ENCODE assay signal across 1 cellular context in genomic region chr7:157138424-157139141, GRCh38.
TF ChIP-seq lines count a peak whose summit lies in the region.

UBE3C (plus strand) TSS chr7:157138926; CDS start chr7:157139273, 347 bp downstream.

TF ChIP-seq in HepG2, 621 proteins besides CTCF, POLR2A, EP300 and RAD21 (continued from another document and continues in another):
- TF ChIP-seq ZNF407 (CRISPR knock-in tag; IDR thresholded peaks at IDR 0.05; ENCODE audit: not compliant biosample characterization), result no peak
- TF ChIP-seq ZNF776 (CRISPR knock-in tag; IDR thresholded peaks at IDR 0.05), result no peak; the same call in 1 of the 2 replicates
- no peak for TF ChIP-seq FOXP1 (IDR thresholded peaks at IDR 0.05)
- no peak for TF ChIP-seq FOXP1 (CRISPR knock-in tag; IDR thresholded peaks at IDR 0.05)
- no peak for TF ChIP-seq CSRNP2 (CRISPR knock-in tag; conservative IDR thresholded peaks at IDR 0.05; ENCODE audit: low read depth)
- no peak for TF ChIP-seq CEBPG (CRISPR knock-in tag; IDR thresholded peaks at IDR 0.05)
- TF ChIP-seq ZBTB1 (CRISPR knock-in tag; IDR thresholded peaks at IDR 0.05; ENCODE audit: borderline replicate concordance), result no peak
- no peak; the same call in 1 of the 2 replicates for TF ChIP-seq SKIL (CRISPR knock-in tag; IDR thresholded peaks at IDR 0.05; ENCODE audit: borderline replicate concordance)
- TF ChIP-seq GATA4 (IDR thresholded peaks at IDR 0.05; ENCODE audit: borderline replicate concordance, low read depth), result no peak
- TF ChIP-seq GATAD1 (CRISPR knock-in tag; IDR thresholded peaks at IDR 0.05), result 0 out of 2 replicates have a peak, but pooled peaks have one; percentile 23
- TF ChIP-seq ZNF317 (CRISPR knock-in tag; IDR thresholded peaks at IDR 0.05), result no peak
- no peak for TF ChIP-seq MZF1 (CRISPR knock-in tag; IDR thresholded peaks at IDR 0.05; ENCODE audit: borderline replicate concordance)
- no peak for TF ChIP-seq ZNF790 (CRISPR knock-in tag; IDR thresholded peaks at IDR 0.05; ENCODE audit: borderline replicate concordance)
- no peak; the same call in 1 of the 2 replicates for TF ChIP-seq BRD4 (CRISPR knock-in tag; IDR thresholded peaks at IDR 0.05)
- TF ChIP-seq FOXK1 (CRISPR knock-in tag; IDR thresholded peaks at IDR 0.05; ENCODE audit: borderline replicate concordance, low read depth), result 0 out of 2 replicates have a peak, but pooled peaks have one; percentile 61
- no peak for TF ChIP-seq ZNF224 (CRISPR knock-in tag; IDR thresholded peaks at IDR 0.05)
- no peak for TF ChIP-seq ZNF761 (CRISPR knock-in tag; conservative IDR thresholded peaks at IDR 0.05)
- TF ChIP-seq SKI (IDR thresholded peaks at IDR 0.05; ENCODE audit: partially characterized antibody), result no peak
- TF ChIP-seq TAF15 (IDR thresholded peaks at IDR 0.05; ENCODE audit: low read depth, low read length, poor library complexity, severe bottlenecking), result no peak
- no peak for TF ChIP-seq KLF9 (CRISPR knock-in tag; IDR thresholded peaks at IDR 0.05; ENCODE audit: low read depth)
- TF ChIP-seq DNMT1 (CRISPR knock-in tag; IDR thresholded peaks at IDR 0.05), result no peak; the same call in 1 of the 2 replicates
- no peak; the same call in 1 of the 2 replicates for TF ChIP-seq KLF12 (CRISPR knock-in tag; IDR thresholded peaks at IDR 0.05; ENCODE audit: borderline replicate concordance)
- no peak for TF ChIP-seq ZNF883 (CRISPR knock-in tag; IDR thresholded peaks at IDR 0.05; ENCODE audit: not compliant biosample characterization)
- TF ChIP-seq TCF7 (IDR thresholded peaks at IDR 0.05; ENCODE audit: low read depth), result no peak
- peak; percentile 43; the same call in 1 of the 2 replicates for TF ChIP-seq NR2C2 (CRISPR knock-in tag; IDR thresholded peaks at IDR 0.05; ENCODE audit: borderline replicate concordance)
- TF ChIP-seq CENPBD1 (CRISPR knock-in tag; IDR thresholded peaks at IDR 0.05; ENCODE audit: borderline replicate concordance, low read depth), result no peak; the same call in 1 of the 2 replicates
- TF ChIP-seq ATF7 (IDR thresholded peaks at IDR 0.05), result no peak
- no peak; the same call in 1 of the 2 replicates for TF ChIP-seq ATF7 (CRISPR knock-in tag; IDR thresholded peaks at IDR 0.05)
- TF ChIP-seq FOXC1 (CRISPR knock-in tag; IDR thresholded peaks at IDR 0.05; ENCODE audit: borderline replicate concordance), result peak; percentile 81; the same call in 1 of the 2 replicates
- peak; percentile 78; the same call in 1 of the 2 replicates for TF ChIP-seq YEATS4 (CRISPR knock-in tag; IDR thresholded peaks at IDR 0.05; ENCODE audit: borderline replicate concordance)
- TF ChIP-seq XBP1 (CRISPR knock-in tag; IDR thresholded peaks at IDR 0.05), result no peak
- no peak for TF ChIP-seq ATRX (CRISPR knock-in tag; IDR thresholded peaks at IDR 0.05; ENCODE audit: borderline replicate concordance)
- TF ChIP-seq ZNF207 (IDR thresholded peaks at IDR 0.05; ENCODE audit: borderline replicate concordance), result no peak
- TF ChIP-seq GMEB2 (CRISPR knock-in tag; IDR thresholded peaks at IDR 0.05; ENCODE audit: low read depth), result peak; percentile 99
- no peak for TF ChIP-seq ZBTB7B (CRISPR knock-in tag; IDR thresholded peaks at IDR 0.05)
- no peak for TF ChIP-seq MLX (CRISPR knock-in tag; IDR thresholded peaks at IDR 0.05)
- no peak for TF ChIP-seq PHB2 (IDR thresholded peaks at IDR 0.05; ENCODE audit: partially characterized antibody)
- TF ChIP-seq ZNF350 (CRISPR knock-in tag; IDR thresholded peaks at IDR 0.05; ENCODE audit: borderline replicate concordance, low read depth), result no peak
- TF ChIP-seq FOXJ3 (CRISPR knock-in tag; IDR thresholded peaks at IDR 0.05; ENCODE audit: borderline replicate concordance), result no peak
- TF ChIP-seq RELA (CRISPR knock-in tag; IDR thresholded peaks at IDR 0.05), result no peak
- no peak; the same call in 1 of the 2 replicates for TF ChIP-seq ZNF746 (CRISPR knock-in tag; IDR thresholded peaks at IDR 0.05)
- TF ChIP-seq IKZF4 (CRISPR knock-in tag; IDR thresholded peaks at IDR 0.05; ENCODE audit: borderline replicate concordance, low read depth, not compliant biosample characterization), result no peak
- TF ChIP-seq ZNF792 (CRISPR knock-in tag; IDR thresholded peaks at IDR 0.05), result no peak
- no peak for TF ChIP-seq RBM39 (IDR thresholded peaks at IDR 0.05; ENCODE audit: low read depth, low read length, poor library complexity, severe bottlenecking)
- no peak for TF ChIP-seq ZNF879 (CRISPR knock-in tag; IDR thresholded peaks at IDR 0.05)
- TF ChIP-seq MAZ (IDR thresholded peaks at IDR 0.05; ENCODE audit: borderline replicate concordance, low read depth, low read length), result no peak
- peak; percentile 63; the same call in 1 of the 2 replicates for TF ChIP-seq MAZ (CRISPR knock-in tag; IDR thresholded peaks at IDR 0.05; ENCODE audit: low read depth)
- TF ChIP-seq ZNF724P (CRISPR knock-in tag; IDR thresholded peaks at IDR 0.05; ENCODE audit: borderline replicate concordance), result peak; percentile 32; the same call in 1 of the 2 replicates
